In genomic region chr6:43086022-43086658, GRCh38 we compare ENCODE assay signal across 1 cellular context.
TF ChIP-seq lines count a peak whose summit lies in the region.

No MANE protein-coding gene starts in this region.

TF ChIP-seq in HEK293, 187 proteins besides CTCF, POLR2A, EP300 and RAD21:
- TF ChIP-seq GLIS1 (tag by site-specific recombination; IDR thresholded peaks at IDR 0.05), result peak; percentile 68
- TF ChIP-seq ZSCAN16 (tag by site-specific recombination; IDR thresholded peaks at IDR 0.05), result no peak
- TF ChIP-seq ZNF16 (tag by site-specific recombination; IDR thresholded peaks at IDR 0.05; ENCODE audit: low read depth), result no peak
- TF ChIP-seq ZIC2 (tag by site-specific recombination; IDR thresholded peaks at IDR 0.05), result peak; percentile 42
- TF ChIP-seq ZNF311 (tag by site-specific recombination; IDR thresholded peaks at IDR 0.05; ENCODE audit: borderline replicate concordance), result no peak
- TF ChIP-seq EGR2 (tag by site-specific recombination; IDR thresholded peaks at IDR 0.05; ENCODE audit: low read depth), result peak; percentile 20; the same call in 1 of the 2 replicates
- no peak for TF ChIP-seq ZNF654 (tag by site-specific recombination; IDR thresholded peaks at IDR 0.05; ENCODE audit: low read depth)
- 0 out of 2 replicates have a peak, but pooled peaks have one; percentile 15 for TF ChIP-seq ZNF600 (tag by site-specific recombination; IDR thresholded peaks at IDR 0.05)
- TF ChIP-seq SP7 (tag by site-specific recombination; IDR thresholded peaks at IDR 0.05), result 0 out of 2 replicates have a peak, but pooled peaks have one; percentile 16
- TF ChIP-seq ZNF404 (tag by site-specific recombination; IDR thresholded peaks at IDR 0.05), result no peak
- no peak for TF ChIP-seq SCRT1 (tag by site-specific recombination; IDR thresholded peaks at IDR 0.05; ENCODE audit: borderline replicate concordance)
- TF ChIP-seq ZFHX2 (tag by site-specific recombination; conservative IDR thresholded peaks at IDR 0.05), result peak; percentile 55
- TF ChIP-seq GLIS2 (tag by site-specific recombination; IDR thresholded peaks at IDR 0.05), result no peak
- no peak for TF ChIP-seq ZNF133 (tag by site-specific recombination; IDR thresholded peaks at IDR 0.05)
- TF ChIP-seq ZNF24 (tag by site-specific recombination; IDR thresholded peaks at IDR 0.05), result no peak
- TF ChIP-seq ZNF398 (tag by site-specific recombination; IDR thresholded peaks at IDR 0.05), result 0 out of 2 replicates have a peak, but pooled peaks have one; percentile 20
- TF ChIP-seq OVOL3 (tag by site-specific recombination; IDR thresholded peaks at IDR 0.05), result no peak
- TF ChIP-seq ZNF548 (tag by site-specific recombination; IDR thresholded peaks at IDR 0.05), result no peak
- TF ChIP-seq PRDM10 (tag by site-specific recombination; IDR thresholded peaks at IDR 0.05), result peak; percentile 41; the same call in 1 of the 2 replicates
- no peak for TF ChIP-seq GLI2 (tag by site-specific recombination; IDR thresholded peaks at IDR 0.05; ENCODE audit: borderline replicate concordance, low read depth)
- peak; percentile 33 for TF ChIP-seq WT1 (tag by site-specific recombination; IDR thresholded peaks at IDR 0.05)
- peak; percentile 60; the same call in 1 of the 2 replicates for TF ChIP-seq IKZF3 (tag by site-specific recombination; IDR thresholded peaks at IDR 0.05)
TF ChIP-seq in HEK293: peak in this region for 10.
